1 cellular context compared by ENCODE assay signal in the genomic region with DNA sequence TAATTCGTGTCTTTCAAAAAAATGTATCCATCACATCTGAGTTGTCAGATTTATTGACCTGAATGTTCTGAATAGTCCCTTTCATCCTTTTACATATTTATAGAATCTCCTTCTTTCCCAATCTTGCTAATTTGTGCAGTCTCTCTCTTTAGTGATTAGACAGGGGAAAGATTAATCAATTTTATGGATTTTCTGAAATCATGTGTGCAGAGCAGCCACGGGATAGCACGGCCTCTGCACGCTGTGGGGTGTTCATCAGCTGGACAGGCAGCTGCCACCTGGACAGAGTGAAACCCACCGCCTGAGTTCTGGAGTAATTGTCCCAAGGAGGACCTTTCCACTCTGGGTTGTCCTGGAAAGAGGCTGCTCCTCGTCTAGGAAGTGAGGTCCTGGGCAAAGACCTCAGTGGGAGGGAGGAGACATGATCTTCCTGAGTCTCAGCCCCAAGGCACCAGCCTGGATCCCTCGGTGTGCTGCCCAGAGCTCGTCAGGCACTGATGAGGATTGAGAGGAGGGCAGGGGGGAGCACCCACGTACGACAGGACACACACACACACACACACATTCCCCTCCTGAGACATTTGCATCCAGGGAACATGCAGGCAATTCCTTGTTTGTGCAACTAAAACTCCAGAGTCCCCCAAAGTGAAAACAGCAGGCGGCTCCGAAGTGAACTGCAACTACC.
A peak's percentile ranks its signal among the peaks of the same experiment; 100 is the strongest.
TF ChIP-seq lines count a peak whose summit lies in the region.

No MANE protein-coding gene starts in this region.

TF ChIP-seq in HepG2, 621 proteins besides CTCF, POLR2A, EP300 and RAD21 (continued from another document and continues in another):
- TF ChIP-seq, protein P1, sequence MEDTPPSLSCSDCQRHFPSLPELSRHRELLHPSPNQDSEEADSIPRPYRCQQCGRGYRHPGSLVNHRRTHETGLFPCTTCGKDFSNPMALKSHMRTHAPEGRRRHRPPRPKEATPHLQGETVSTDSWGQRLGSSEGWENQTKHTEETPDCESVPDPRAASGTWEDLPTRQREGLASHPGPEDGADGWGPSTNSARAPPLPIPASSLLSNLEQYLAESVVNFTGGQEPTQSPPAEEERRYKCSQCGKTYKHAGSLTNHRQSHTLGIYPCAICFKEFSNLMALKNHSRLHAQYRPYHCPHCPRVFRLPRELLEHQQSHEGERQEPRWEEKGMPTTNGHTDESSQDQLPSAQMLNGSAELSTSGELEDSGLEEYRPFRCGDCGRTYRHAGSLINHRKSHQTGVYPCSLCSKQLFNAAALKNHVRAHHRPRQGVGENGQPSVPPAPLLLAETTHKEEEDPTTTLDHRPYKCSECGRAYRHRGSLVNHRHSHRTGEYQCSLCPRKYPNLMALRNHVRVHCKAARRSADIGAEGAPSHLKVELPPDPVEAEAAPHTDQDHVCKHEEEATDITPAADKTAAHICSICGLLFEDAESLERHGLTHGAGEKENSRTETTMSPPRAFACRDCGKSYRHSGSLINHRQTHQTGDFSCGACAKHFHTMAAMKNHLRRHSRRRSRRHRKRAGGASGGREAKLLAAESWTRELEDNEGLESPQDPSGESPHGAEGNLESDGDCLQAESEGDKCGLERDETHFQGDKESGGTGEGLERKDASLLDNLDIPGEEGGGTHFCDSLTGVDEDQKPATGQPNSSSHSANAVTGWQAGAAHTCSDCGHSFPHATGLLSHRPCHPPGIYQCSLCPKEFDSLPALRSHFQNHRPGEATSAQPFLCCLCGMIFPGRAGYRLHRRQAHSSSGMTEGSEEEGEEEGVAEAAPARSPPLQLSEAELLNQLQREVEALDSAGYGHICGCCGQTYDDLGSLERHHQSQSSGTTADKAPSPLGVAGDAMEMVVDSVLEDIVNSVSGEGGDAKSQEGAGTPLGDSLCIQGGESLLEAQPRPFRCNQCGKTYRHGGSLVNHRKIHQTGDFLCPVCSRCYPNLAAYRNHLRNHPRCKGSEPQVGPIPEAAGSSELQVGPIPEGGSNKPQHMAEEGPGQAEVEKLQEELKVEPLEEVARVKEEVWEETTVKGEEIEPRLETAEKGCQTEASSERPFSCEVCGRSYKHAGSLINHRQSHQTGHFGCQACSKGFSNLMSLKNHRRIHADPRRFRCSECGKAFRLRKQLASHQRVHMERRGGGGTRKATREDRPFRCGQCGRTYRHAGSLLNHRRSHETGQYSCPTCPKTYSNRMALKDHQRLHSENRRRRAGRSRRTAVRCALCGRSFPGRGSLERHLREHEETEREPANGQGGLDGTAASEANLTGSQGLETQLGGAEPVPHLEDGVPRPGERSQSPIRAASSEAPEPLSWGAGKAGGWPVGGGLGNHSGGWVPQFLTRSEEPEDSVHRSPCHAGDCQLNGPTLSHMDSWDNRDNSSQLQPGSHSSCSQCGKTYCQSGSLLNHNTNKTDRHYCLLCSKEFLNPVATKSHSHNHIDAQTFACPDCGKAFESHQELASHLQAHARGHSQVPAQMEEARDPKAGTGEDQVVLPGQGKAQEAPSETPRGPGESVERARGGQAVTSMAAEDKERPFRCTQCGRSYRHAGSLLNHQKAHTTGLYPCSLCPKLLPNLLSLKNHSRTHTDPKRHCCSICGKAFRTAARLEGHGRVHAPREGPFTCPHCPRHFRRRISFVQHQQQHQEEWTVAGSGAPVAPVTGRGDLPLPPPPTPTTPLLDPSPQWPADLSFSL (CRISPR knock-in tag; IDR thresholded peaks at IDR 0.05), result no peak
- TF ChIP-seq JDP2 (CRISPR knock-in tag; IDR thresholded peaks at IDR 0.05; ENCODE audit: borderline replicate concordance), result no peak
- TF ChIP-seq MAFF (IDR thresholded peaks at IDR 0.05; ENCODE audit: low read depth, low read length), result no peak
- no peak for TF ChIP-seq ZFP41 (CRISPR knock-in tag; IDR thresholded peaks at IDR 0.05; ENCODE audit: borderline replicate concordance)
- TF ChIP-seq CCAR2 (optimal IDR thresholded peaks at IDR 0.05; ENCODE audit: low read depth, low read length), result no peak
- TF ChIP-seq, protein P2, sequence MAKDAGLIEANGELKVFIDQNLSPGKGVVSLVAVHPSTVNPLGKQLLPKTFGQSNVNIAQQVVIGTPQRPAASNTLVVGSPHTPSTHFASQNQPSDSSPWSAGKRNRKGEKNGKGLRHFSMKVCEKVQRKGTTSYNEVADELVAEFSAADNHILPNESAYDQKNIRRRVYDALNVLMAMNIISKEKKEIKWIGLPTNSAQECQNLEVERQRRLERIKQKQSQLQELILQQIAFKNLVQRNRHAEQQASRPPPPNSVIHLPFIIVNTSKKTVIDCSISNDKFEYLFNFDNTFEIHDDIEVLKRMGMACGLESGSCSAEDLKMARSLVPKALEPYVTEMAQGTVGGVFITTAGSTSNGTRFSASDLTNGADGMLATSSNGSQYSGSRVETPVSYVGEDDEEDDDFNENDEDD (CRISPR knock-in tag; IDR thresholded peaks at IDR 0.05; ENCODE audit: borderline replicate concordance), result no peak
- TF ChIP-seq ZFY (CRISPR knock-in tag; IDR thresholded peaks at IDR 0.05), result no peak; the same call in 1 of the 2 replicates
- TF ChIP-seq, protein P3, sequence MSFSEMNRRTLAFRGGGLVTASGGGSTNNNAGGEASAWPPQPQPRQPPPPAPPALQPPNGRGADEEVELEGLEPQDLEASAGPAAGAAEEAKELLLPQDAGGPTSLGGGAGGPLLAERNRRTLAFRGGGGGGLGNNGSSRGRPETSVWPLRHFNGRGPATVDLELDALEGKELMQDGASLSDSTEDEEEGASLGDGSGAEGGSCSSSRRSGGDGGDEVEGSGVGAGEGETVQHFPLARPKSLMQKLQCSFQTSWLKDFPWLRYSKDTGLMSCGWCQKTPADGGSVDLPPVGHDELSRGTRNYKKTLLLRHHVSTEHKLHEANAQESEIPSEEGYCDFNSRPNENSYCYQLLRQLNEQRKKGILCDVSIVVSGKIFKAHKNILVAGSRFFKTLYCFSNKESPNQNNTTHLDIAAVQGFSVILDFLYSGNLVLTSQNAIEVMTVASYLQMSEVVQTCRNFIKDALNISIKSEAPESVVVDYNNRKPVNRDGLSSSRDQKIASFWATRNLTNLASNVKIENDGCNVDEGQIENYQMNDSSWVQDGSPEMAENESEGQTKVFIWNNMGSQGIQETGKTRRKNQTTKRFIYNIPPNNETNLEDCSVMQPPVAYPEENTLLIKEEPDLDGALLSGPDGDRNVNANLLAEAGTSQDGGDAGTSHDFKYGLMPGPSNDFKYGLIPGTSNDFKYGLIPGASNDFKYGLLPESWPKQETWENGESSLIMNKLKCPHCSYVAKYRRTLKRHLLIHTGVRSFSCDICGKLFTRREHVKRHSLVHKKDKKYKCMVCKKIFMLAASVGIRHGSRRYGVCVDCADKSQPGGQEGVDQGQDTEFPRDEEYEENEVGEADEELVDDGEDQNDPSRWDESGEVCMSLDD (CRISPR knock-in tag; IDR thresholded peaks at IDR 0.05; ENCODE audit: borderline replicate concordance), result peak; percentile 51; the same call in 1 of the 2 replicates
- TF ChIP-seq, protein P4, sequence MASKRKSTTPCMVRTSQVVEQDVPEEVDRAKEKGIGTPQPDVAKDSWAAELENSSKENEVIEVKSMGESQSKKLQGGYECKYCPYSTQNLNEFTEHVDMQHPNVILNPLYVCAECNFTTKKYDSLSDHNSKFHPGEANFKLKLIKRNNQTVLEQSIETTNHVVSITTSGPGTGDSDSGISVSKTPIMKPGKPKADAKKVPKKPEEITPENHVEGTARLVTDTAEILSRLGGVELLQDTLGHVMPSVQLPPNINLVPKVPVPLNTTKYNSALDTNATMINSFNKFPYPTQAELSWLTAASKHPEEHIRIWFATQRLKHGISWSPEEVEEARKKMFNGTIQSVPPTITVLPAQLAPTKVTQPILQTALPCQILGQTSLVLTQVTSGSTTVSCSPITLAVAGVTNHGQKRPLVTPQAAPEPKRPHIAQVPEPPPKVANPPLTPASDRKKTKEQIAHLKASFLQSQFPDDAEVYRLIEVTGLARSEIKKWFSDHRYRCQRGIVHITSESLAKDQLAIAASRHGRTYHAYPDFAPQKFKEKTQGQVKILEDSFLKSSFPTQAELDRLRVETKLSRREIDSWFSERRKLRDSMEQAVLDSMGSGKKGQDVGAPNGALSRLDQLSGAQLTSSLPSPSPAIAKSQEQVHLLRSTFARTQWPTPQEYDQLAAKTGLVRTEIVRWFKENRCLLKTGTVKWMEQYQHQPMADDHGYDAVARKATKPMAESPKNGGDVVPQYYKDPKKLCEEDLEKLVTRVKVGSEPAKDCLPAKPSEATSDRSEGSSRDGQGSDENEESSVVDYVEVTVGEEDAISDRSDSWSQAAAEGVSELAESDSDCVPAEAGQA (IDR thresholded peaks at IDR 0.05; ENCODE audit: low read depth), result 0 out of 2 replicates have a peak, but pooled peaks have one; percentile 13
- TF ChIP-seq, protein P4 (CRISPR knock-in tag; IDR thresholded peaks at IDR 0.05; ENCODE audit: borderline replicate concordance), result no peak; the same call in 1 of the 2 replicates
- TF ChIP-seq SSRP1 (CRISPR knock-in tag; IDR thresholded peaks at IDR 0.05), result 0 out of 2 replicates have a peak, but pooled peaks have one; percentile 35
- TF ChIP-seq NR2C2 (CRISPR knock-in tag; IDR thresholded peaks at IDR 0.05; ENCODE audit: borderline replicate concordance), result no peak
- TF ChIP-seq GTF3A (CRISPR knock-in tag; conservative IDR thresholded peaks at IDR 0.05), result no peak
- TF ChIP-seq MYNN (CRISPR knock-in tag; IDR thresholded peaks at IDR 0.05; ENCODE audit: low read depth), result no peak
- TF ChIP-seq, protein P5, sequence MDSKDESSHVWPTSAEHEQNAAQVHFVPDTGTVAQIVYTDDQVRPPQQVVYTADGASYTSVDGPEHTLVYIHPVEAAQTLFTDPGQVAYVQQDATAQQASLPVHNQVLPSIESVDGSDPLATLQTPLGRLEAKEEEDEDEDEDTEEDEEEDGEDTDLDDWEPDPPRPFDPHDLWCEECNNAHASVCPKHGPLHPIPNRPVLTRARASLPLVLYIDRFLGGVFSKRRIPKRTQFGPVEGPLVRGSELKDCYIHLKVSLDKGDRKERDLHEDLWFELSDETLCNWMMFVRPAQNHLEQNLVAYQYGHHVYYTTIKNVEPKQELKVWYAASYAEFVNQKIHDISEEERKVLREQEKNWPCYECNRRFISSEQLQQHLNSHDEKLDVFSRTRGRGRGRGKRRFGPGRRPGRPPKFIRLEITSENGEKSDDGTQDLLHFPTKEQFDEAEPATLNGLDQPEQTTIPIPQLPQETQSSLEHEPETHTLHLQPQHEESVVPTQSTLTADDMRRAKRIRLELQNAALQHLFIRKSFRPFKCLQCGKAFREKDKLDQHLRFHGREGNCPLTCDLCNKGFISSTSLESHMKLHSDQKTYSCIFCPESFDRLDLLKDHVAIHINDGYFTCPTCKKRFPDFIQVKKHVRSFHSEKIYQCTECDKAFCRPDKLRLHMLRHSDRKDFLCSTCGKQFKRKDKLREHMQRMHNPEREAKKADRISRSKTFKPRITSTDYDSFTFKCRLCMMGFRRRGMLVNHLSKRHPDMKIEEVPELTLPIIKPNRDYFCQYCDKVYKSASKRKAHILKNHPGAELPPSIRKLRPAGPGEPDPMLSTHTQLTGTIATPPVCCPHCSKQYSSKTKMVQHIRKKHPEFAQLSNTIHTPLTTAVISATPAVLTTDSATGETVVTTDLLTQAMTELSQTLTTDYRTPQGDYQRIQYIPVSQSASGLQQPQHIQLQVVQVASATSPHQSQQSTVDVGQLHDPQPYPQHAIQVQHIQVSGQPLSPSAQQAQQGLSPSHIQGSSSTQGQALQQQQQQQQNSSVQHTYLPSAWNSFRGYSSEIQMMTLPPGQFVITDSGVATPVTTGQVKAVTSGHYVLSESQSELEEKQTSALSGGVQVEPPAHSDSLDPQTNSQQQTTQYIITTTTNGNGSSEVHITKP (CRISPR knock-in tag; IDR thresholded peaks at IDR 0.05; ENCODE audit: low read depth), result no peak
- no peak for TF ChIP-seq ZFX (CRISPR knock-in tag; IDR thresholded peaks at IDR 0.05; ENCODE audit: low read depth)
- peak; percentile 37; the same call in 1 of the 2 replicates for TF ChIP-seq POLR2AphosphoS5 (IDR thresholded peaks at IDR 0.05; ENCODE audit: low read depth, low read length)
- 0 out of 2 replicates have a peak, but pooled peaks have one; percentile 30 for TF ChIP-seq RFXAP (CRISPR knock-in tag; IDR thresholded peaks at IDR 0.05; ENCODE audit: borderline replicate concordance)
- peak; percentile 83 for TF ChIP-seq ZNF781 (CRISPR knock-in tag; IDR thresholded peaks at IDR 0.05; ENCODE audit: borderline replicate concordance, not compliant biosample characterization)
- no peak for TF ChIP-seq ZNF367 (CRISPR knock-in tag; IDR thresholded peaks at IDR 0.05; ENCODE audit: borderline replicate concordance)
- no peak for TF ChIP-seq BRCA1 (CRISPR knock-in tag; IDR thresholded peaks at IDR 0.05)
- no peak for TF ChIP-seq ZNF138 (CRISPR knock-in tag; IDR thresholded peaks at IDR 0.05; ENCODE audit: low read depth)
- 0 out of 2 replicates have a peak, but pooled peaks have one; percentile 14 for TF ChIP-seq HOXD1 (CRISPR knock-in tag; IDR thresholded peaks at IDR 0.05)
- TF ChIP-seq FOXJ3 (CRISPR knock-in tag; IDR thresholded peaks at IDR 0.05; ENCODE audit: borderline replicate concordance), result 0 out of 2 replicates have a peak, but pooled peaks have one; percentile 53
- TF ChIP-seq TBP (CRISPR knock-in tag; IDR thresholded peaks at IDR 0.05), result no peak
- TF ChIP-seq ZNF530 (CRISPR knock-in tag; IDR thresholded peaks at IDR 0.05; ENCODE audit: low read depth), result 0 out of 2 replicates have a peak, but pooled peaks have one; percentile 58
- TF ChIP-seq PPARG (CRISPR knock-in tag; conservative IDR thresholded peaks at IDR 0.05), result no peak
- TF ChIP-seq ZNF543 (CRISPR knock-in tag; IDR thresholded peaks at IDR 0.05), result no peak
- no peak for TF ChIP-seq ZNF615 (CRISPR knock-in tag; IDR thresholded peaks at IDR 0.05; ENCODE audit: borderline replicate concordance)
- TF ChIP-seq, protein P6, sequence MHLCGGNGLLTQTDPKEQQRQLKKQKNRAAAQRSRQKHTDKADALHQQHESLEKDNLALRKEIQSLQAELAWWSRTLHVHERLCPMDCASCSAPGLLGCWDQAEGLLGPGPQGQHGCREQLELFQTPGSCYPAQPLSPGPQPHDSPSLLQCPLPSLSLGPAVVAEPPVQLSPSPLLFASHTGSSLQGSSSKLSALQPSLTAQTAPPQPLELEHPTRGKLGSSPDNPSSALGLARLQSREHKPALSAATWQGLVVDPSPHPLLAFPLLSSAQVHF (CRISPR knock-in tag; IDR thresholded peaks at IDR 0.05), result no peak
- TF ChIP-seq ZNF121 (CRISPR knock-in tag; IDR thresholded peaks at IDR 0.05), result no peak
- no peak for TF ChIP-seq JUND (CRISPR knock-in tag; IDR thresholded peaks at IDR 0.05)
